1 cellular context compared by ENCODE assay signal in genomic region chr10:72250666-72251065, GRCh38.
TF ChIP-seq lines count a peak whose summit lies in the region.

No MANE protein-coding gene starts in this region.

TF ChIP-seq in HepG2, 621 proteins besides CTCF, POLR2A, EP300 and RAD21:
- peak; percentile 35 for TF ChIP-seq ZNF687 (CRISPR knock-in tag; IDR thresholded peaks at IDR 0.05)
- TF ChIP-seq NFKB2 (CRISPR knock-in tag; IDR thresholded peaks at IDR 0.05; ENCODE audit: borderline replicate concordance), result 0 out of 2 replicates have a peak, but pooled peaks have one; percentile 25
- peak; percentile 53; the same call in 1 of the 2 replicates for TF ChIP-seq ZNF460 (CRISPR knock-in tag; IDR thresholded peaks at IDR 0.05; ENCODE audit: borderline replicate concordance)
- 0 out of 2 replicates have a peak, but pooled peaks have one; percentile 24 for TF ChIP-seq ZMYM3 (CRISPR knock-in tag; IDR thresholded peaks at IDR 0.05)
- TF ChIP-seq, protein P1, sequence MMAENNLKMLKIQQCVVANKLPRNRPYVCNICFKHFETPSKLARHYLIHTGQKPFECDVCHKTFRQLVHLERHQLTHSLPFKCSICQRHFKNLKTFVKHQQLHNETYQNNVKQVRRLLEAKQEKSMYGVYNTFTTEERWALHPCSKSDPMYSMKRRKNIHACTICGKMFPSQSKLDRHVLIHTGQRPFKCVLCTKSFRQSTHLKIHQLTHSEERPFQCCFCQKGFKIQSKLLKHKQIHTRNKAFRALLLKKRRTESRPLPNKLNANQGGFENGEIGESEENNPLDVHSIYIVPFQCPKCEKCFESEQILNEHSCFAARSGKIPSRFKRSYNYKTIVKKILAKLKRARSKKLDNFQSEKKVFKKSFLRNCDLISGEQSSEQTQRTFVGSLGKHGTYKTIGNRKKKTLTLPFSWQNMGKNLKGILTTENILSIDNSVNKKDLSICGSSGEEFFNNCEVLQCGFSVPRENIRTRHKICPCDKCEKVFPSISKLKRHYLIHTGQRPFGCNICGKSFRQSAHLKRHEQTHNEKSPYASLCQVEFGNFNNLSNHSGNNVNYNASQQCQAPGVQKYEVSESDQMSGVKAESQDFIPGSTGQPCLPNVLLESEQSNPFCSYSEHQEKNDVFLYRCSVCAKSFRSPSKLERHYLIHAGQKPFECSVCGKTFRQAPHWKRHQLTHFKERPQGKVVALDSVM (CRISPR knock-in tag; IDR thresholded peaks at IDR 0.05), result 0 out of 2 replicates have a peak, but pooled peaks have one; percentile 9
- TF ChIP-seq JUN (CRISPR knock-in tag; IDR thresholded peaks at IDR 0.05), result no peak
- TF ChIP-seq RARA (CRISPR knock-in tag; IDR thresholded peaks at IDR 0.05), result peak; percentile 69
- TF ChIP-seq PITX1 (CRISPR knock-in tag; IDR thresholded peaks at IDR 0.05), result no peak
- no peak for TF ChIP-seq KMT2A (CRISPR knock-in tag; IDR thresholded peaks at IDR 0.05)
